ENCODE assay signal across 8 cellular contexts in genomic region chrX:14873676-14874049, GRCh38. TPM values are rescaled to one million over a fixed set of nuclear protein-coding genes. Genes with fewer than 3 reads are reported as not detected.
DNase-seq lines count a peak whose midpoint lies in the region; ATAC-seq and TF ChIP-seq lines count a peak whose summit lies in the region.

No MANE protein-coding gene starts in this region.

- DNase-seq in DND-41 (no peak), PC-9 (no peak), epithelial cell of proximal tubule (ENCODE audit: low read depth) (no peak), NOMO-1 (lab: John Stamatoyannopoulos, UW; ENCODE audit: unreplicated experiment in 2 of 2) (no peak), NCI-H345 (lab: John Stamatoyannopoulos, UW) (no peak)

- H3K79me2 ChIP-seq in DND-41 (ENCODE audit: insufficient read depth, low read length) (peaks cover 54% of the 10 kb centered on the region), PC-9 (ENCODE audit: low read depth) (peaks cover 48% of the 10 kb centered on the region), parathyroid adenoma (no peaks in the 10 kb centered on the region)

- peak overlapping the region; percentile 59 to 96 for H3K4me3 ChIP-seq in DND-41 (ENCODE audit: low read depth in 1 of 2, low read length in 2 of 2)
- H3K4me3 ChIP-seq in PC-9, result peak overlapping the region; percentile 95
- H3K4me3 ChIP-seq in epithelial cell of proximal tubule (ENCODE audit: low read depth, low read length), result peak overlapping the region; percentile 87
- H3K4me3 ChIP-seq in parathyroid adenoma (ENCODE audit: low read depth, low read length), result peak overlapping the region; percentile 78

- no peaks in the 10 kb centered on the region for H3K9me2 ChIP-seq in PC-9 (ENCODE audit: insufficient read depth)

- ATAC-seq in DND-41 (ENCODE audit: insufficient read depth, low read depth) (no peak), GM21737 (IDR thresholded peaks at IDR 0.05; ENCODE audit: unreplicated experiment) (no peak), GM21423 (IDR thresholded peaks at IDR 0.05; ENCODE audit: unreplicated experiment) (no peak)

- H3K27me3 ChIP-seq in DND-41 (ENCODE audit: insufficient read depth, low read length, poor library complexity), result no peaks in the 10 kb centered on the region
- H3K27me3 ChIP-seq in PC-9 (ENCODE audit: insufficient read depth, low read depth), result no peaks in the 10 kb centered on the region
- H3K27me3 ChIP-seq in parathyroid adenoma (ENCODE audit: control insufficient read depth, insufficient read depth, low read length), result no peaks in the 10 kb centered on the region

- CTCF ChIA-PET in PC-9 (lab: Charles Lee), result no interaction called here

- intact Hi-C loops in PC-9 (cut with micrococcal nuclease; ENCODE audit: unreplicated experiment), result loop anchor here (5.0 kb wide), 1 partner anchor 269 kb away; no protein-coding TSS in a partner anchor

- no peaks in the 10 kb centered on the region for H3F3A ChIP-seq in PC-9 (ENCODE audit: insufficient read depth, low read depth)

- H2AFZ ChIP-seq in DND-41 (ENCODE audit: low read depth, low read length) (peak overlapping the region; percentile 91), PC-9 (peak overlapping the region; percentile 98), parathyroid adenoma (peak overlapping the region; percentile 90)

- H3K9ac ChIP-seq in DND-41 (ENCODE audit: low read depth, low read length) (peak overlapping the region; percentile 85), parathyroid adenoma (peak overlapping the region; percentile 67)

- H3K4me2 ChIP-seq in DND-41 (ENCODE audit: insufficient read depth, low read length), result peak overlapping the region; percentile 92
- H3K4me2 ChIP-seq in PC-9, result peak overlapping the region; percentile 74
- peak overlapping the region; percentile 66 for H3K4me2 ChIP-seq in parathyroid adenoma (ENCODE audit: low read length)

- H4K20me1 ChIP-seq in DND-41 (ENCODE audit: insufficient read depth, low read length) (no peaks in the 10 kb centered on the region), PC-9 (ENCODE audit: insufficient read depth) (no peaks in the 10 kb centered on the region)

- TF ChIP-seq CTCF in DND-41 (IDR thresholded peaks at IDR 0.05; ENCODE audit: borderline replicate concordance, extremely low read depth, low read length, poor library complexity, severe bottlenecking) (no peak), PC-9 (conservative IDR thresholded peaks at IDR 0.05) (no peak), epithelial cell of proximal tubule (conservative IDR thresholded peaks at IDR 0.05; ENCODE audit: low read depth, low read length) (no peak), parathyroid adenoma (IDR thresholded peaks at IDR 0.05) (no peak)

- H3K9me3 ChIP-seq in DND-41 (ENCODE audit: insufficient read depth, low read length, severe bottlenecking) (no peaks in the 10 kb centered on the region), PC-9 (ENCODE audit: insufficient read depth, low read depth) (no peaks in the 10 kb centered on the region), parathyroid adenoma (ENCODE audit: control insufficient read depth, low read length) (no peaks in the 10 kb centered on the region)

- BruUV-seq in PC-9 (replicated peaks; lab: Mats Ljungman, UMichigan), result TSS peak; percentile 65

- H3K4me1 ChIP-seq in DND-41 (ENCODE audit: insufficient read depth, low read length) (peaks cover 39% of the 10 kb centered on the region), PC-9 (replicated peaks; ENCODE audit: insufficient read depth) (peaks cover 14% of the 10 kb centered on the region; the same call in 1 of the 2 replicates), parathyroid adenoma (no peaks in the 10 kb centered on the region)

- H3K36me3 ChIP-seq in DND-41 (ENCODE audit: insufficient read depth, low read length) (peaks cover 2% of the 10 kb centered on the region; the same call in 1 of the 2 replicates), PC-9 (ENCODE audit: low read depth) (no peaks in the 10 kb centered on the region), parathyroid adenoma (ENCODE audit: control insufficient read depth, insufficient read depth, low read length) (no peaks in the 10 kb centered on the region)

- POLR2A ChIA-PET in PC-9 (lab: Charles Lee; ENCODE audit: unreplicated experiment), result no interaction called here

- H3K27ac ChIP-seq in DND-41 (ENCODE audit: low read length), result peak overlapping the region; percentile 83
- peak overlapping the region; percentile 68 for H3K27ac ChIP-seq in PC-9
- H3K27ac ChIP-seq in parathyroid adenoma, result peak overlapping the region; percentile 72

RNA-seq across cellular contexts. Expression of gene MOSPD2, which starts 0.4 kb away (rescaled TPM):
- 15.8 and 19.4 TPM in 2 replicates for total RNA-seq in PC-9 (2021)
- total RNA-seq in epithelial cell of proximal tubule, result 6.8 and 9.9 TPM in 2 replicates

RNA-seq across cellular contexts. Expression of gene FANCB, which starts 0.8 kb away (rescaled TPM):
- total RNA-seq in PC-9 (2021) (6.8 and 9.5 TPM in 2 replicates), epithelial cell of proximal tubule (3.0 and 5.9 TPM in 2 replicates)
